Comparison of ENCODE assay signal across 23 cellular contexts in the genomic region with DNA sequence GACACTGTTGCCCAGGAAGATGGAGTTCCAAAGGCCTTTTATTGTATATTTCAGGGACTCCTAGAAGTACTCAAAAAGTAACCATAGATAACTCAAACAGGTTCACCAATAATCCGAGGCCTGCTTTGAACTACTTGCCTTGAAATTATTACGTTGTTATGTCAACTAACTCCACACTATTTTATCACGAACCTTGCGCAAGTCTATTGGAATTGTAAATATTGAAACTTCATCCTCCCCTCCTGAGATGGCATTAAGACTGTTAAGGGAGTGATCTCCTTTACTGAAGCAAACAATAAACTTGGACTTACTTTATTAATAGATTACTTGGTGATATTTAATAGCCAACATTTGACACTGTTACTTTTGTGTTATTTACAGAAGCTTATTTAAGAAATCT.
"Had no signal": no experiment of that assay in that cellular context is flagged by ENCODE, and none has a peak within 500 bp of the region (broad histone marks: within the 10 kb centered on the region; RNA-seq: fewer than 3 reads in every experiment).

No MANE protein-coding gene starts in this region.

- H3K4me3 Mint-ChIP-seq: activated CD4-positive, alpha-beta T cell treated with anti-CD3 and anti-CD28 coated beads for 36 hours; activated naive CD8-positive, alpha-beta T cell treated with anti-CD3 and anti-CD28 coated beads for 36 hours; activated T-cell treated with anti-CD3 and anti-CD28 coated beads, Interleukin-2, amount 50 U/mL, for 24 hours; activated T-helper 17 cell treated with anti-CD3 and anti-CD28 coated beads, Interleukin-2, amount 50 U/mL, for 72 hours; central memory CD8-positive, alpha-beta T cell; naive B cell; T-cell had no signal

- H3K4me1 Mint-ChIP-seq: central memory CD8-positive, alpha-beta T cell had no signal

- H3K36me3 ChIP-seq: gastrocnemius medialis, lower lobe of right lung, thoracic aorta, upper lobe of right lung had no signal

- H3K36me3 Mint-ChIP-seq: activated naive CD8-positive, alpha-beta T cell treated with anti-CD3 and anti-CD28 coated beads for 36 hours; naive B cell; T-cell had no signal

- H3K9me3 ChIP-seq: gastrocnemius medialis, lower lobe of right lung, thoracic aorta, upper lobe of right lung had no signal

- H3K4me3 ChIP-seq: gastrocnemius medialis, lower lobe of right lung, thoracic aorta, upper lobe of right lung had no signal

- FAIRE-seq: astrocyte, colon had no signal

- H3K9me3 Mint-ChIP-seq: activated naive CD8-positive, alpha-beta T cell treated with anti-CD3 and anti-CD28 coated beads for 36 hours; activated T-cell treated with anti-CD3 and anti-CD28 coated beads, Interleukin-2, amount 50 U/mL, for 24 hours; activated T-helper 17 cell treated with anti-CD3 and anti-CD28 coated beads, Interleukin-2, amount 50 U/mL, for 72 hours; central memory CD8-positive, alpha-beta T cell; naive B cell; T-cell had no signal

- ATAC-seq: activated CD4-positive, alpha-beta T cell treated with anti-CD3 and anti-CD28 coated beads for 36 hours; activated T-helper 17 cell treated with anti-CD3 and anti-CD28 coated beads, Interleukin-2, amount 50 U/mL, for 72 hours; T-cell had no signal

- DNase-seq: activated CD4-positive, alpha-beta T cell treated with anti-CD3 and anti-CD28 coated beads for 36 hours; activated CD4-positive, alpha-beta T cell treated with anti-CD3 and anti-CD28 coated beads, Interleukin-2, amount 50 U/mL, for 4 hours; activated CD8-positive, alpha-beta memory T cell treated with anti-CD3 and anti-CD28 coated beads for 24 hours; activated CD8-positive, alpha-beta memory T cell treated with anti-CD3 and anti-CD28 coated beads, Interleukin-2, amount 50 U/mL, for 4 hours; activated naive CD4-positive, alpha-beta T cell; activated naive CD8-positive, alpha-beta T cell treated with anti-CD3 and anti-CD28 coated beads for 36 hours; activated T-cell treated with anti-CD3 and anti-CD28 coated beads, Interleukin-2, amount 50 U/mL, for 24 hours; effector memory CD4-positive, alpha-beta T cell; hypothalamus; lower lobe of right lung; mesendoderm; naive B cell; nucleus accumbens; stimulated activated CD4-positive, alpha-beta T cell treated with anti-CD3 and anti-CD28 coated beads, Interleukin-4, amount 100 ng/mL, for 1 hour; stimulated activated naive CD4-positive, alpha-beta T cell treated with Interleukin-2 at 50 U/mL for 16 hours; T-cell; upper lobe of right lung had no signal

- H3K27ac Mint-ChIP-seq: activated CD4-positive, alpha-beta T cell treated with anti-CD3 and anti-CD28 coated beads for 36 hours; activated naive CD8-positive, alpha-beta T cell treated with anti-CD3 and anti-CD28 coated beads for 36 hours; activated T-cell treated with anti-CD3 and anti-CD28 coated beads, Interleukin-2, amount 50 U/mL, for 24 hours; activated T-helper 17 cell treated with anti-CD3 and anti-CD28 coated beads, Interleukin-2, amount 50 U/mL, for 72 hours; naive B cell; T-cell had no signal

- H3K27ac ChIP-seq: lower lobe of right lung, thoracic aorta, upper lobe of right lung had no signal

- H3K27me3 ChIP-seq: gastrocnemius medialis, upper lobe of right lung had no signal

- H3K27me3 Mint-ChIP-seq: activated naive CD8-positive, alpha-beta T cell treated with anti-CD3 and anti-CD28 coated beads for 36 hours; activated T-cell treated with anti-CD3 and anti-CD28 coated beads, Interleukin-2, amount 50 U/mL, for 24 hours; activated T-helper 17 cell treated with anti-CD3 and anti-CD28 coated beads, Interleukin-2, amount 50 U/mL, for 72 hours; central memory CD8-positive, alpha-beta T cell; naive B cell; T-cell had no signal
